Comparison of ENCODE assay signal across 10 cellular contexts in the genomic region with DNA sequence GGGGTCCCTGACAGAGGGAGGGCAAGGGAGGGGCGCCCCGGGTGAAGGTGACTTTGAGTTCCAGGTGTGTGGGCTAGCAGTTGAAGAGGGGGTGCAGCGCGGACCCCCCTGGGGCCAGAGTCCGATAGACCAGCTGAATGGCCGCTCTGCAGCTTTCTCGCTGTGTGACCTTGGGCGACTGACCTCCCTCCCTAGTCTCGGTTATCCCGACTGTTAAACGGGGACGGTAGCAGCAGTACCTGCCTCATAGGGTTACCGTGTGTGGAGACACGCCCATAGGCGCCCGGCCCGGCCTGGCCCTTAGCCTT. TPM values are rescaled to one million over a fixed set of nuclear protein-coding genes. Genes with fewer than 3 reads are reported as not detected.
DNase-seq lines count a peak whose midpoint lies in the region; ATAC-seq and TF ChIP-seq lines count a peak whose summit lies in the region.
"Had no signal": no experiment of that assay in that cellular context is flagged by ENCODE, and none has a peak within 500 bp of the region (broad histone marks: within the 10 kb centered on the region; RNA-seq: fewer than 3 reads in every experiment).

No MANE protein-coding gene starts in this region.

- H3K4me3 Mint-ChIP-seq in mesothelial cell of epicardium = peak overlapping the region; percentile 75

- H3K27me3 ChIP-seq in cardiac muscle cell (no peaks in the 10 kb centered on the region), mammary epithelial cell (ENCODE audit: insufficient read depth, low read length) (peaks cover 19% of the 10 kb centered on the region), upper lobe of left lung (peaks cover 0 to 11% (median 5%) of the 10 kb centered on the region in 4 donors)

- H3K4me1 ChIP-seq in cardiac muscle cell (ENCODE audit: low read depth) (no peaks in the 10 kb centered on the region), mammary epithelial cell (ENCODE audit: insufficient read depth, low read length) (peaks cover 6% of the 10 kb centered on the region), upper lobe of left lung (peaks cover 6 to 22% (median 12%) of the 10 kb centered on the region in 4 donors)

- peak overlapping the region; percentile 80 for H2AFZ ChIP-seq in mammary epithelial cell (ENCODE audit: low read depth, low read length)

- no peaks in the 10 kb centered on the region for H3K9me3 Mint-ChIP-seq in mesothelial cell of epicardium

- no peaks in the 10 kb centered on the region for H4K20me1 ChIP-seq in mammary epithelial cell (ENCODE audit: insufficient read depth, low read length)

- ATAC-seq in upper lobe of left lung (ENCODE audit: low FRiP score in 2 of 2) (peak in 1 of 2 donors; percentile 13), GM21786 (IDR thresholded peaks at IDR 0.05; ENCODE audit: unreplicated experiment) (no peak)

- TF ChIP-seq CTCF in cardiac muscle cell (IDR thresholded peaks at IDR 0.05; ENCODE audit: low read depth, low read length) (no peak), mammary epithelial cell (conservative IDR thresholded peaks at IDR 0.05 in 1 of 2, IDR thresholded peaks at IDR 0.05 in 1 of 2; ENCODE audit: extremely low read depth in 1 of 2, insufficient read depth in 1 of 2, low read depth in 1 of 2, low read length in 2 of 2) (no peak), mesothelial cell of epicardium (IDR thresholded peaks at IDR 0.05; ENCODE audit: unreplicated experiment) (no peak), upper lobe of left lung (IDR thresholded peaks at IDR 0.05) (no peak)

- H3K27me3 Mint-ChIP-seq in mesothelial cell of epicardium (ENCODE audit: low read depth) = peaks cover 27% of the 10 kb centered on the region

- WGBS in mammary epithelial cell (ENCODE audit: low coverage, missing lambda C conversion rate) = 23% methylated on average over 10 of the region's 17 CpGs
- 15 to 25% methylated on average over 10 to 17 of the region's 17 CpGs for WGBS in upper lobe of left lung, 2 donors

- H3K36me3 ChIP-seq in cardiac muscle cell = no peaks in the 10 kb centered on the region
- no peaks in the 10 kb centered on the region for H3K36me3 ChIP-seq in mammary epithelial cell (ENCODE audit: insufficient read depth, low read length)
- no peaks in the 10 kb centered on the region for H3K36me3 ChIP-seq in upper lobe of left lung

- peak overlapping the region; percentile 87 for H3K27ac Mint-ChIP-seq in mesothelial cell of epicardium

- intact Hi-C loops in cardiac septum (cut with DNase I) = no loop called here
- intact Hi-C loops in mammary epithelial cell (cut with micrococcal nuclease) = no loop called here

- BruUV-seq in mammary epithelial cell (replicated peaks; lab: Mats Ljungman, UMichigan) = no TSS peak

- H3K79me2 ChIP-seq in mammary epithelial cell (ENCODE audit: insufficient read depth, low read length) = no peaks in the 10 kb centered on the region

- in situ Hi-C loops in mammary epithelial cell (cut with MboI; ENCODE audit: low sequenced_read_pairs in 2 of 2) = no loop called here

- no peak for TF ChIP-seq EP300 in upper lobe of left lung (IDR thresholded peaks at IDR 0.05)

- no peak for TF ChIP-seq POLR2A in upper lobe of left lung (IDR thresholded peaks at IDR 0.05)

- H3K4me1 Mint-ChIP-seq in mesothelial cell of epicardium = peaks cover 11% of the 10 kb centered on the region

- H3K9ac ChIP-seq in mammary epithelial cell (ENCODE audit: insufficient read depth, low read length) = no peak overlapping the region

- H3K9me3 ChIP-seq in cardiac muscle cell (ENCODE audit: low read depth) = no peaks in the 10 kb centered on the region
- no peaks in the 10 kb centered on the region for H3K9me3 ChIP-seq in mammary epithelial cell (replicated peaks; ENCODE audit: insufficient read depth, low read length)
- H3K9me3 ChIP-seq in upper lobe of left lung = no peaks in the 10 kb centered on the region

- CTCF ChIA-PET in mammary epithelial cell (lab: Charles Lee; ENCODE audit: low non-redundant PET) = no interaction called here

- DNase-seq in cardiac muscle cell (ENCODE audit: low read depth in 1 of 2, low spot score in 1 of 2) = no peak
- no peak for DNase-seq in cardiac septum (ENCODE audit: low spot score)
- no peak for DNase-seq in mammary epithelial cell
- DNase-seq in mesothelial cell of epicardium (ENCODE audit: low spot score in 2 of 2, unreplicated experiment in 2 of 2) = no peak
- peak in 1 of 2 donors; percentile 85 for DNase-seq in upper lobe of left lung
- DNase-seq in DMS79 (lab: John Stamatoyannopoulos, UW) = no peak
- no peak for DNase-seq in AG08396 (ENCODE audit: low spot score)
- DNase-seq: kidney glomerular epithelial cell, NCI-H1436 had no signal

- peak overlapping the region; percentile 88 for H3K4me2 ChIP-seq in mammary epithelial cell (ENCODE audit: insufficient read depth, low read depth, low read length)

- no peaks in the 10 kb centered on the region for H3K36me3 Mint-ChIP-seq in mesothelial cell of epicardium

- dilution Hi-C loops in mammary epithelial cell (cut with HindIII; ENCODE audit: low sequenced_read_pairs) = loop anchor here (5.0 kb wide), 1 partner anchor 64 kb away; no protein-coding TSS in a partner anchor

- H3K4me3 ChIP-seq in cardiac muscle cell = peak overlapping the region; percentile 39
- H3K4me3 ChIP-seq in mammary epithelial cell (replicated peaks in 1 of 3; ENCODE audit: insufficient read depth in 1 of 3, low read depth in 2 of 3, low read length in 3 of 3) = no peak overlapping the region
- peak overlapping the region in 3 of 4 donors; percentile 35 to 47 (median 38) for H3K4me3 ChIP-seq in upper lobe of left lung

- H3K27ac ChIP-seq in cardiac muscle cell (no peak overlapping the region), mammary epithelial cell (ENCODE audit: insufficient read depth, low read depth, low read length) (no peak overlapping the region), upper lobe of left lung (peak overlapping the region in 2 of 4 donors; percentile 39 to 59)

RNA-seq across cellular contexts. Expression of gene PRRX2, which starts 31.3 kb away (rescaled TPM):
- total RNA-seq in cardiac muscle cell (1.6 and 10.2 TPM in 2 replicates), cardiac septum (4.4 TPM), mammary epithelial cell (under 1 TPM in 1 of 2 donors, not detected in 1; 0.33 TPM), mesothelial cell of epicardium (7.5 to 10.1 TPM (median 8.7 TPM) in 3 replicates), upper lobe of left lung (1 to 10 TPM in 2 of 6 donors, under 1 TPM in 1, not detected in 3; 0.61 to 5.8 (median 1.3) TPM)
- polyA plus RNA-seq in cardiac muscle cell (3.0 and 9.5 TPM in 2 replicates), mammary epithelial cell (not detected)
- polyA minus RNA-seq in mammary epithelial cell = not detected

RNA-seq across cellular contexts. Expression of gene ASB6, which starts 54.8 kb away (rescaled TPM):
- 23.9 and 24.0 TPM in 2 replicates for total RNA-seq in cardiac muscle cell
- 15.0 and 25.2 TPM in 2 replicates for polyA plus RNA-seq in cardiac muscle cell
- 10.2 TPM for total RNA-seq in cardiac septum
- 10 to 100 TPM; 21.4 to 28.2 TPM for total RNA-seq in mammary epithelial cell
- polyA plus RNA-seq in mammary epithelial cell = 25.2 TPM
- 8.7 TPM for polyA minus RNA-seq in mammary epithelial cell
- total RNA-seq in mesothelial cell of epicardium = 24.5 to 26.2 TPM (median 24.6 TPM) in 3 replicates
- total RNA-seq in upper lobe of left lung = 10 to 100 TPM; 15.4 to 51.3 (median 21.9) TPM

RNA-seq across cellular contexts. Expression of gene PTGES, which starts 56.1 kb away (rescaled TPM):
- total RNA-seq in cardiac muscle cell (1.4 and 1.9 TPM in 2 replicates), cardiac septum (1.1 TPM), mammary epithelial cell (10 to 100 TPM in 1 of 2 donors, 1 to 10 TPM in 1; 6.2 to 57.2 TPM), mesothelial cell of epicardium (28.4 to 30.1 TPM (median 29.6 TPM) in 3 replicates), upper lobe of left lung (1 to 10 TPM in 5 of 6 donors, under 1 TPM in 1; 0.76 to 4.2 (median 2.5) TPM)
- polyA plus RNA-seq in cardiac muscle cell (3.0 and 4.6 TPM in 2 replicates), mammary epithelial cell (59.6 TPM)
- polyA minus RNA-seq in mammary epithelial cell = 69.8 TPM

Comparison
In these comparisons a context has a peak if more than half of its experiments do, and no peak if none do; other contexts are left out.
1. H3K4me3 ChIP-seq: peak in cardiac muscle cell (single experiment) and upper lobe of left lung (3 of 4); none in mammary epithelial cell (0 of 3).